8 cellular contexts compared by ENCODE assay signal in the genomic region with DNA sequence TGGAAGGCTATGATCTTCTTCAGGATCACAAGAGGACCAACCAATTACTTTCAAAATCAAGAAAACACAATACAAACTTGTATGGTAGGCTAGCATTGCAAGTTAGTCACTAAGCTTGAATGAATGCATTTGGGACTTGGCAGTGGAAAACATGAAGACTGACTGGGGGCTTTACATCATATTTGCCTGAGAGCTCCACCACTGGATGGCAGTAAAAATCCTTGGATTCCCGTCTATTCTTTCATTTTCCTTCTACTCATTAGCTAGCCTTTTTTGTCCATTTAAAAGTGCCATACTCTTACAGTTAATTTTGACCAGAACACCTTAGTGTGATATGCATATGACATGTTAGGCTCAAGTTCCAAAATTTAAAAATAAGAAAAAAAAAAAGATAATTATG.
DNase-seq lines count a peak whose midpoint lies in the region; ATAC-seq and TF ChIP-seq lines count a peak whose summit lies in the region.

No MANE protein-coding gene starts in this region.

- POLR2A ChIA-PET in HEK293 (lab: Yijun Ruan, JAX), result interaction anchor here (0.6 kb wide), 1 partner anchor 401 kb away, joined by 3 read pairs; no protein-coding TSS in a partner anchor
- POLR2A ChIA-PET in WTC11 (lab: Charles Lee), result no interaction called here

- peaks cover 8% of the 10 kb centered on the region for H3K9me3 Mint-ChIP-seq in WTC11
- no peaks in the 10 kb centered on the region for H3K9me3 Mint-ChIP-seq in activated T-helper 2 cell treated with anti-CD3 and anti-CD28 coated beads, Interferon-gamma antibody, Interleukin-2, Interleukin-4, amounts not matched to agents 10 μg/mL and 5 μg/mL and 100 μg/mL, durations not matched to agents 14 hours and 24 hours and 36 hours

- peak; percentile 59 for DNase-seq in AG10803 (ENCODE audit: low read depth)
- no peak for DNase-seq in WTC11 (ENCODE audit: low spot score)
- peak; percentile 77 for DNase-seq in iris pigment epithelial cell (ENCODE audit: low read depth)
- DNase-seq in activated T-helper 2 cell treated with anti-CD3 and anti-CD28 coated beads, Interferon-gamma antibody, Interleukin-2, Interleukin-4, amounts not matched to agents 10 μg/mL and 5 μg/mL and 100 μg/mL, durations not matched to agents 14 hours and 24 hours and 36 hours (ENCODE audit: low spot score), result no peak
- no peak for DNase-seq in middle frontal gyrus (ENCODE audit: extremely low spot score, low spot score)

- H3K36me3 ChIP-seq in HEK293 (ENCODE audit: control insufficient read depth in 2 of 2, insufficient read depth in 1 of 2, low read length in 2 of 2), result no peaks in the 10 kb centered on the region

- ATAC-seq in WTC11 (peak; percentile 63), HG02642 (IDR thresholded peaks at IDR 0.05; ENCODE audit: poor library complexity, unreplicated experiment) (no peak), HG02623 (IDR thresholded peaks at IDR 0.05; ENCODE audit: unreplicated experiment) (no peak)

- TF ChIP-seq CTCF in AG10803 (conservative IDR thresholded peaks at IDR 0.05; ENCODE audit: low read length) (peak; percentile 55), HEK293 (tag by site-specific recombination; IDR thresholded peaks at IDR 0.05) (peak; percentile 21), WTC11 (IDR thresholded peaks at IDR 0.05) (no peak)

- CTCF ChIA-PET in HEK293 (lab: Yijun Ruan, JAX), result interaction anchor here (0.6 to 1.5 kb wide), 7 partner anchors 10 to 1741 kb away, joined by 3 to 6 read pairs (median 4); no protein-coding TSS in a partner anchor
- CTCF ChIA-PET in WTC11 (lab: Charles Lee), result interaction anchor here (0.7 to 1.8 kb wide), 9 partner anchors 10 to 186 kb away, joined by 3 to 16 read pairs (median 3); partner anchors contain the start of gene FAM98A

- H3K4me3 Mint-ChIP-seq in WTC11, result no peak overlapping the region
- no peak overlapping the region for H3K4me3 Mint-ChIP-seq in activated T-helper 2 cell treated with anti-CD3 and anti-CD28 coated beads, Interferon-gamma antibody, Interleukin-2, Interleukin-4, amounts not matched to agents 10 μg/mL and 5 μg/mL and 100 μg/mL, durations not matched to agents 14 hours and 24 hours and 36 hours (ENCODE audit: low read depth)

- no peaks in the 10 kb centered on the region for H3K9me3 ChIP-seq in HEK293 (ENCODE audit: control insufficient read depth, insufficient read depth, low read depth, low read length)

- H3K4me1 ChIP-seq in HEK293 (ENCODE audit: control insufficient read depth, insufficient read depth, low read length), result 0 out of 2 replicates have a peak, but pooled peaks cover 6% of the 10 kb centered on the region

- no peaks in the 10 kb centered on the region for H3K27me3 Mint-ChIP-seq in WTC11 (ENCODE audit: low read depth)
- peaks cover 10% of the 10 kb centered on the region for H3K27me3 Mint-ChIP-seq in activated T-helper 2 cell treated with anti-CD3 and anti-CD28 coated beads, Interferon-gamma antibody, Interleukin-2, Interleukin-4, amounts not matched to agents 10 μg/mL and 5 μg/mL and 100 μg/mL, durations not matched to agents 14 hours and 24 hours and 36 hours (ENCODE audit: low read depth)

- H3K4me3 ChIP-seq in AG10803 (ENCODE audit: low read length) (no peak overlapping the region), HEK293 (ENCODE audit: low read depth, low read length) (no peak overlapping the region)

- H3K36me3 Mint-ChIP-seq in WTC11, result peaks cover 8% of the 10 kb centered on the region
- no peaks in the 10 kb centered on the region for H3K36me3 Mint-ChIP-seq in activated T-helper 2 cell treated with anti-CD3 and anti-CD28 coated beads, Interferon-gamma antibody, Interleukin-2, Interleukin-4, amounts not matched to agents 10 μg/mL and 5 μg/mL and 100 μg/mL, durations not matched to agents 14 hours and 24 hours and 36 hours (ENCODE audit: low read depth)

- H3K27ac ChIP-seq in HEK293 (ENCODE audit: extremely low read depth, low read depth, low read length), result no peak overlapping the region

- intact Hi-C loops in activated T-helper 2 cell treated with anti-CD3 and anti-CD28 coated beads, Interferon-gamma antibody, Interleukin-2, Interleukin-4, amounts not matched to agents 10 μg/mL and 5 μg/mL and 100 μg/mL, durations not matched to agents 14 hours and 24 hours and 36 hours (cut with micrococcal nuclease), result loop anchor here (2.0 kb wide), 1 partner anchor 170 kb away; no protein-coding TSS in a partner anchor

- peaks cover 10% of the 10 kb centered on the region; the same call in 1 of the 2 replicates for H3K4me1 Mint-ChIP-seq in WTC11
- no peaks in the 10 kb centered on the region for H3K4me1 Mint-ChIP-seq in activated T-helper 2 cell treated with anti-CD3 and anti-CD28 coated beads, Interferon-gamma antibody, Interleukin-2, Interleukin-4, amounts not matched to agents 10 μg/mL and 5 μg/mL and 100 μg/mL, durations not matched to agents 14 hours and 24 hours and 36 hours (ENCODE audit: low read depth)

- H3K27ac Mint-ChIP-seq in WTC11, result no peak overlapping the region
- no peak overlapping the region for H3K27ac Mint-ChIP-seq in activated T-helper 2 cell treated with anti-CD3 and anti-CD28 coated beads, Interferon-gamma antibody, Interleukin-2, Interleukin-4, amounts not matched to agents 10 μg/mL and 5 μg/mL and 100 μg/mL, durations not matched to agents 14 hours and 24 hours and 36 hours

TF ChIP-seq in HEK293, 187 proteins besides CTCF, POLR2A, EP300 and RAD21:
- TF ChIP-seq ZNF488 (tag by site-specific recombination; IDR thresholded peaks at IDR 0.05) (no peak), TCF7L2 (IDR thresholded peaks at IDR 0.05; ENCODE audit: borderline replicate concordance, low read depth, low read length) (no peak), ZNF654 (tag by site-specific recombination; IDR thresholded peaks at IDR 0.05; ENCODE audit: low read depth) (peak; percentile 57), MYNN (tag by site-specific recombination; IDR thresholded peaks at IDR 0.05; ENCODE audit: borderline replicate concordance) (no peak)

TF ChIP-seq in WTC11, 78 proteins besides CTCF, POLR2A, EP300 and RAD21:
- TF ChIP-seq SMAD4 (CRISPR knock-in tag; IDR thresholded peaks at IDR 0.05), result no peak
- TF ChIP-seq TP53 (CRISPR knock-in tag; IDR thresholded peaks at IDR 0.05), result no peak
- TF ChIP-seq IRF2 (CRISPR knock-in tag; IDR thresholded peaks at IDR 0.05; ENCODE audit: borderline replicate concordance, low read depth), result no peak

Comparison
In these comparisons a context has a peak if more than half of its experiments do, and no peak if none do; other contexts are left out.
1. DNase-seq: peak in AG10803 (single experiment) and iris pigment epithelial cell (single experiment); none in WTC11 (single experiment), activated T-helper 2 cell treated with anti-CD3 and anti-CD28 coated beads, Interferon-gamma antibody, Interleukin-2, Interleukin-4, amounts not matched to agents 10 μg/mL and 5 μg/mL and 100 μg/mL, durations not matched to agents 14 hours and 24 hours and 36 hours (single experiment) and middle frontal gyrus (single experiment).